Comparison of ENCODE assay signal across 16 cellular contexts in genomic region chr5:179494774-179495173, GRCh38. TPM values are rescaled to one million over a fixed set of nuclear protein-coding genes. Genes with fewer than 3 reads are reported as not detected.
DNase-seq lines count a peak whose midpoint lies in the region; ATAC-seq, FAIRE-seq and TF ChIP-seq lines count a peak whose summit lies in the region.
"Had no signal": no experiment of that assay in that cellular context is flagged by ENCODE, and none has a peak within 500 bp of the region (broad histone marks: within the 10 kb centered on the region; RNA-seq: fewer than 3 reads in every experiment).

No MANE protein-coding gene starts in this region.

- H3K36me3 ChIP-seq in HEK293 (ENCODE audit: control insufficient read depth in 2 of 2, insufficient read depth in 1 of 2, low read length in 2 of 2) (no peaks in the 10 kb centered on the region), K562 (ENCODE audit: control insufficient read depth, insufficient read depth, low read length) (no peaks in the 10 kb centered on the region), mucosa of descending colon (ENCODE audit: low read depth) (no peaks in the 10 kb centered on the region), H7 (replicated peaks; ENCODE audit: control insufficient read depth, insufficient read depth, low read length) (no peaks in the 10 kb centered on the region)
- H3K36me3 ChIP-seq: BLaER1 treated with 17β-estradiol and CSF1 and Interleukin-3, amounts not matched to agents 10 nM and 100 nM; SJSA1 had no signal

- H3K9me3 ChIP-seq in HEK293 (ENCODE audit: control insufficient read depth, insufficient read depth, low read depth, low read length) = no peaks in the 10 kb centered on the region
- no peaks in the 10 kb centered on the region for H3K9me3 ChIP-seq in K562 (replicated peaks; ENCODE audit: control insufficient read depth, insufficient read depth, low read depth, low read length)
- H3K9me3 ChIP-seq in mucosa of descending colon = no peaks in the 10 kb centered on the region
- H3K9me3 ChIP-seq in T-helper 17 cell (ENCODE audit: control insufficient read depth, low read length, poor library complexity, severe bottlenecking) = no peaks in the 10 kb centered on the region
- H3K9me3 ChIP-seq: SJSA1 had no signal

- no peaks in the 10 kb centered on the region for H3K4me1 ChIP-seq in HEK293 (ENCODE audit: control insufficient read depth, insufficient read depth, low read length)
- peaks cover 0 to 6% of the 10 kb centered on the region in 2 experiments; a peak in 1 of 5 replicates for H3K4me1 ChIP-seq in K562 (replicated peaks in 1 of 2; ENCODE audit: control insufficient read depth in 2 of 2, insufficient read depth in 2 of 2, low read length in 2 of 2)
- H3K4me1 ChIP-seq in mucosa of descending colon (ENCODE audit: low read depth) = no peaks in the 10 kb centered on the region
- H3K4me1 ChIP-seq: A549, SJSA1 had no signal

- CTCF ChIA-PET in HEK293 (lab: Yijun Ruan, JAX) (interaction anchor here (0.6 to 2.5 kb wide), 7 partner anchors 9 to 1419 kb away, joined by 3 to 27 read pairs (median 3); no protein-coding TSS in a partner anchor), K562 (lab: Yijun Ruan, JAX; ENCODE audit: low intra/inter-chr PET ratio) (interaction anchor here (0.6 to 1.5 kb wide), 3 partner anchors 269 to 328 kb away, joined by 3 to 12 read pairs (median 3); no protein-coding TSS in a partner anchor)

- no TSS peak for BruUV-seq in K562 (replicated peaks; lab: Mats Ljungman, UMichigan)

- DNase-seq in K562 (ENCODE audit: extremely low read depth in 1 of 4, low spot score in 3 of 4) (no peak), mucosa of descending colon (no peak), urothelium cell line (ENCODE audit: low spot score) (no peak), NCI-H345 (lab: John Stamatoyannopoulos, UW) (no peak), H7 (no peak), T-helper 17 cell (no peak)
- DNase-seq: COR-L47; NCI-H1436 treated with DMSO at 0.1 percent for 48 hours; NCI-H187 treated with DMSO at 0.1 percent for 48 hours; NK-92 treated with Interleukin-12 subunit alpha and Interleukin-12 subunit beta, amount 100 ng/mL, for 24 hours had no signal

- no peak for TF ChIP-seq POLR2A in K562 (conservative IDR thresholded peaks at IDR 0.05)

- H2AFZ ChIP-seq in K562 (ENCODE audit: low read depth, low read length) = no peak overlapping the region
- H2AFZ ChIP-seq: GM23338 had no signal

- H3K27ac ChIP-seq in HEK293 (ENCODE audit: extremely low read depth, low read depth, low read length) = no peak overlapping the region
- H3K27ac ChIP-seq in K562 (ENCODE audit: extremely low read depth, low read depth, low read length) = no peak overlapping the region; the same call in 2 of the 3 replicates
- H3K27ac ChIP-seq: A549; BLaER1 treated with 17β-estradiol and CSF1 and Interleukin-3, amounts not matched to agents 10 nM and 100 nM; SJSA1 had no signal

- no peak overlapping the region for H3K27ac Mint-ChIP-seq in T-helper 17 cell
- H3K27ac Mint-ChIP-seq: GM23338 had no signal

- intact Hi-C loops in K562 (cut with micrococcal nuclease) = loop anchor here (1.0 to 2.0 kb wide), 2 partner anchors 218 to 327 kb away; no protein-coding TSS in a partner anchor
- intact Hi-C loops in mucosa of descending colon (cut with DNase I, micrococcal nuclease) = loop anchor here (5.0 kb wide), 1 partner anchor 327 kb away; no protein-coding TSS in a partner anchor

- WGBS in K562 (ENCODE audit: insufficient coverage, low coverage, missing lambda C conversion rate) = 14% methylated on average over 10 of the region's 10 CpGs

- H3K9ac ChIP-seq in K562 (ENCODE audit: insufficient read depth in 1 of 2, low read depth in 2 of 2, low read length in 2 of 2) = no peak overlapping the region
- H3K9ac ChIP-seq: BLaER1 treated with 17β-estradiol and CSF1 and Interleukin-3, amounts not matched to agents 10 nM and 100 nM had no signal

- peaks cover 5% of the 10 kb centered on the region for H3K4me1 Mint-ChIP-seq in T-helper 17 cell
- H3K4me1 Mint-ChIP-seq: CD4-positive, alpha-beta memory T cell; GM23338 had no signal

- no peak for TF ChIP-seq EP300 in K562 (IDR thresholded peaks at IDR 0.05; ENCODE audit: low read length)

- no peak for TF ChIP-seq RAD21 in K562 (CRISPR knock-in tag; conservative IDR thresholded peaks at IDR 0.05 in 1 of 2, IDR thresholded peaks at IDR 0.05 in 1 of 2)

- H3K9me1 ChIP-seq in K562 (ENCODE audit: control insufficient read depth, insufficient read depth, low read length) = no peaks in the 10 kb centered on the region

- in situ Hi-C loops in K562 (cut with MboI) = loop anchor here (5.0 to 10.0 kb wide), 2 partner anchors 327 to 1200 kb away; no protein-coding TSS in a partner anchor

- H4K20me1 ChIP-seq in K562 (replicated peaks; ENCODE audit: control insufficient read depth, insufficient read depth, low read length) = 0 out of 2 replicates have a peak, but pooled peaks cover 3% of the 10 kb centered on the region
- H4K20me1 ChIP-seq: BLaER1 treated with 17β-estradiol and CSF1 and Interleukin-3, amounts not matched to agents 10 nM and 100 nM had no signal

- no peak overlapping the region for H3K4me3 Mint-ChIP-seq in T-helper 17 cell
- H3K4me3 Mint-ChIP-seq: CD4-positive, alpha-beta memory T cell; GM23338 had no signal

- H3K79me2 ChIP-seq in K562 (ENCODE audit: control insufficient read depth, insufficient read depth, low read length) = no peaks in the 10 kb centered on the region

- FAIRE-seq in K562 (lab: Jason Lieb, UNC) (no peak), urothelium cell line (lab: Jason Lieb, UNC) (peak; percentile 88)

- TF ChIP-seq CTCF in HEK293 (tag by site-specific recombination; IDR thresholded peaks at IDR 0.05) (no peak), K562 (IDR thresholded peaks at IDR 0.05 in 2 of 3, conservative IDR thresholded peaks at IDR 0.05 in 1 of 3; ENCODE audit: insufficient read depth in 2 of 3, low read depth in 1 of 3, low read length in 3 of 3) (no peak), mucosa of descending colon (IDR thresholded peaks at IDR 0.05) (no peak)

- ATAC-seq in K562 (no peak), mucosa of descending colon (peak; percentile 11), T-helper 17 cell (no peak)
- ATAC-seq: GM23338 had no signal

- H3K4me2 ChIP-seq in K562 (ENCODE audit: insufficient read depth, low read length) = no peak overlapping the region
- H3K4me2 ChIP-seq: A549; BLaER1 treated with 17β-estradiol and CSF1 and Interleukin-3, amounts not matched to agents 10 nM and 100 nM; GM23338 had no signal

- H3K4me3 ChIP-seq in HEK293 (ENCODE audit: low read depth, low read length) = no peak overlapping the region
- H3K4me3 ChIP-seq in K562 = no peak overlapping the region
- no peak overlapping the region for H3K4me3 ChIP-seq in mucosa of descending colon
- no peak overlapping the region for H3K4me3 ChIP-seq in H7 (ENCODE audit: insufficient read depth, low read depth, low read length)
- H3K4me3 ChIP-seq: A549; BLaER1 treated with 17β-estradiol and CSF1 and Interleukin-3, amounts not matched to agents 10 nM and 100 nM; GM23338; SJSA1 had no signal

- H3K36me3 Mint-ChIP-seq in T-helper 17 cell (ENCODE audit: low read depth) = no peaks in the 10 kb centered on the region
- H3K36me3 Mint-ChIP-seq: CD4-positive, alpha-beta memory T cell had no signal

- peaks cover 21 to 53% of the 10 kb centered on the region in 2 experiments for H3K27me3 ChIP-seq in K562 (ENCODE audit: control insufficient read depth in 2 of 2, insufficient read depth in 2 of 2, low read length in 2 of 2)
- H3K27me3 ChIP-seq in H7 (ENCODE audit: control insufficient read depth, insufficient read depth, low read length) = no peaks in the 10 kb centered on the region
- H3K27me3 ChIP-seq: BLaER1 treated with 17β-estradiol and CSF1 and Interleukin-3, amounts not matched to agents 10 nM and 100 nM; SJSA1 had no signal

- H3K27me3 Mint-ChIP-seq in T-helper 17 cell = peaks cover 9% of the 10 kb centered on the region

- POLR2A ChIA-PET in HEK293 (lab: Yijun Ruan, JAX) = no interaction called here
- POLR2A ChIA-PET in K562 (lab: Yijun Ruan, JAX) = no interaction called here

TF ChIP-seq in K562, 482 proteins besides CTCF, POLR2A, EP300 and RAD21 (continues in another document):
- TF ChIP-seq RAD51 (IDR thresholded peaks at IDR 0.05; ENCODE audit: borderline replicate concordance, low read depth) (no peak), MAX (CRISPR knock-in tag; IDR thresholded peaks at IDR 0.05) (0 out of 2 replicates have a peak, but pooled peaks have one; percentile 20), KDM1A (IDR thresholded peaks at IDR 0.05) (peak in 1 of 2 experiments; percentile 40; a peak in 1 of 4 replicates), CC2D1A (IDR thresholded peaks at IDR 0.05) (no peak), USF1 (CRISPR knock-in tag; IDR thresholded peaks at IDR 0.05) (0 out of 2 replicates have a peak, but pooled peaks have one; percentile 18)

RNA-seq across cellular contexts. Expression of gene RUFY1, which starts 55.6 kb away (rescaled TPM):
- 72.1 and 77.5 TPM in 2 replicates for total RNA-seq in K562 (2011; cell fraction: chromatin; rRNA removed; ENCODE audit: low replicate concordance)
- total RNA-seq in K562 (2011; cell fraction: nucleolus; rRNA removed) = 38.4 and 41.8 TPM in 2 replicates
- total RNA-seq in K562 (2011; cell fraction: nucleoplasm; rRNA removed) = 45.2 and 49.2 TPM in 2 replicates
- 39.9 and 41.7 TPM in 2 replicates for total RNA-seq in K562 (2014; rRNA removed)
- total RNA-seq in K562 (2014; rRNA removed; fragmentation: Illumina TruSeq; extraction: Trizol) = 21.8 and 26.2 TPM in 2 replicates
- total RNA-seq in K562 (2015; rRNA removed; fragmentation: Illumina TruSeq; extraction: Trizol) = 31.9 and 33.8 TPM in 2 replicates
- 29.1 and 29.6 TPM in 2 replicates for total RNA-seq in K562 (2021)
- 26.0 and 29.9 TPM in 2 replicates for polyA plus RNA-seq in K562 (2011; rRNA removed)
- polyA plus RNA-seq in K562 (2011; cell fraction: cytosol; rRNA removed) = 18.4 and 19.7 TPM in 2 replicates
- 27.5 and 31.1 TPM in 2 replicates for polyA plus RNA-seq in K562 (2011; cell fraction: nucleus; rRNA removed)
- 21.3 and 24.0 TPM in 2 replicates for polyA plus RNA-seq in K562 (2012)
- polyA plus RNA-seq in K562 (2014; fragmentation: Illumina TruSeq; extraction: Trizol) = 21.0 and 22.8 TPM in 2 replicates
- 1 to 10 TPM; 5.0 to 7.9 TPM for polyA plus RNA-seq in K562 (2014; fragmentation: Nextera tagmentation; extraction: Ambion mirVana)
- 24.0 and 30.0 TPM in 2 replicates for polyA plus RNA-seq in K562 (2014; rRNA removed)
- 28.9 and 34.2 TPM in 2 replicates for polyA minus RNA-seq in K562 (2011; rRNA and poly(A)+ RNA removed)
- 17.6 and 20.2 TPM in 2 replicates for polyA minus RNA-seq in K562 (2011; cell fraction: cytosol; rRNA and poly(A)+ RNA removed)
- 14.9 and 19.5 TPM in 2 replicates for polyA minus RNA-seq in K562 (2011; cell fraction: nucleus; rRNA and poly(A)+ RNA removed)
- total RNA-seq in mucosa of descending colon = 10 to 100 TPM; 34.2 to 55.5 (median 45.0) TPM
- 25.5 and 27.5 TPM in 2 replicates for total RNA-seq in H7 (2014; rRNA removed; shearing (Covaris generic))
- 100 to 1,000 TPM in 1 of 2 donors, 10 to 100 TPM in 1; 45.5 to 122 TPM for total RNA-seq in T-helper 17 cell
